ENCODE assay signal across 8 cellular contexts in genomic region chr2:96207073-96207777, GRCh38. TPM values are rescaled to one million over a fixed set of nuclear protein-coding genes. Genes with fewer than 3 reads are reported as not detected.
DNase-seq lines count a peak whose midpoint lies in the region; ATAC-seq and TF ChIP-seq lines count a peak whose summit lies in the region.

No MANE protein-coding gene starts in this region.

- BruUV-seq in A673 (replicated peaks; lab: Mats Ljungman, UMichigan), result TSS peak; percentile 60

- no peak for TF ChIP-seq CTCF in A673 (conservative IDR thresholded peaks at IDR 0.05; ENCODE audit: low read depth, low read length)
- no peak for TF ChIP-seq CTCF in cardiac fibroblast (IDR thresholded peaks at IDR 0.05; ENCODE audit: low read depth, low read length)

- ATAC-seq in GM19324 (IDR thresholded peaks at IDR 0.05; ENCODE audit: low FRiP score, unreplicated experiment) (no peak), HG03432 (IDR thresholded peaks at IDR 0.05; ENCODE audit: unreplicated experiment) (no peak), HG02571 (IDR thresholded peaks at IDR 0.05; ENCODE audit: unreplicated experiment) (no peak)

- intact Hi-C loops in A673 (cut with micrococcal nuclease; ENCODE audit: unreplicated experiment), result loop anchor here (5.0 kb wide), 1 partner anchor 60 kb away; the partner anchor contains the start of genes CIAO1 and TMEM127

- H3K9ac ChIP-seq in HUES64 (ENCODE audit: low read depth, low read length), result peak overlapping the region; percentile 94

- DNase-seq in A673 (ENCODE audit: low spot score), result no peak
- DNase-seq in cardiac fibroblast (ENCODE audit: low read depth in 2 of 2), result no peak
- DNase-seq in NCI-H146 (lab: John Stamatoyannopoulos, UW), result no peak

- WGBS in HUES64, result 35% methylated on average over 11 of the region's 11 CpGs

- H3K27me3 ChIP-seq in A673 (replicated peaks; ENCODE audit: insufficient read depth, low read depth, low read length, poor library complexity) (no peaks in the 10 kb centered on the region), HUES64 (ENCODE audit: insufficient read depth, low read length) (no peaks in the 10 kb centered on the region), mononuclear cell (ENCODE audit: insufficient read depth, low read length) (no peaks in the 10 kb centered on the region)

- no peaks in the 10 kb centered on the region for H3K36me3 ChIP-seq in A673 (ENCODE audit: insufficient read depth, low read length, poor library complexity, severe bottlenecking)
- peaks cover 5% of the 10 kb centered on the region; the same call in 1 of the 2 replicates for H3K36me3 ChIP-seq in HUES64 (ENCODE audit: insufficient read depth, low read length)

- H3K27ac ChIP-seq in A673 (ENCODE audit: low read depth, low read length, poor library complexity, severe bottlenecking), result peak overlapping the region; percentile 85
- H3K27ac ChIP-seq in HUES64 (ENCODE audit: low read depth, low read length), result no peak overlapping the region

- CTCF ChIA-PET in A673 (lab: Charles Lee), result interaction anchor here (0.8 kb wide), 1 partner anchor 34 kb away, joined by 10 read pairs; no protein-coding TSS in a partner anchor

- POLR2A ChIA-PET in A673 (lab: Charles Lee; ENCODE audit: low non-redundant PET), result no interaction called here

- H3K4me3 ChIP-seq in A673 (ENCODE audit: low read depth, low read length, poor library complexity, severe bottlenecking) (peak overlapping the region; percentile 80), HUES64 (ENCODE audit: low read length) (peak overlapping the region; percentile 93), cardiac fibroblast (replicated peaks in 1 of 2; ENCODE audit: low read depth in 2 of 2, low read length in 2 of 2) (peak overlapping the region; percentile 88 to 90), mononuclear cell (ENCODE audit: low read length) (peak overlapping the region; percentile 90)

- H3K4me1 ChIP-seq in A673 (ENCODE audit: insufficient read depth, low read length, poor library complexity, severe bottlenecking) (peaks cover 21% of the 10 kb centered on the region), HUES64 (ENCODE audit: insufficient read depth, low read length) (peaks cover 34% of the 10 kb centered on the region), mononuclear cell (ENCODE audit: insufficient read depth, low read length) (peaks cover 67% of the 10 kb centered on the region)

- no peaks in the 10 kb centered on the region for H3K9me3 ChIP-seq in A673 (ENCODE audit: low read depth, low read length, poor library complexity, severe bottlenecking)
- H3K9me3 ChIP-seq in HUES64 (ENCODE audit: insufficient read depth, low read depth, low read length), result no peaks in the 10 kb centered on the region
- no peaks in the 10 kb centered on the region for H3K9me3 ChIP-seq in mononuclear cell (ENCODE audit: low read depth, low read length)

RNA-seq across cellular contexts. Expression of gene STARD7, which starts 1.4 kb away (rescaled TPM):
- total RNA-seq in A673 (2021) (189 and 201 TPM in 2 replicates), mononuclear cell (96.8 TPM)
- 141 TPM for polyA plus RNA-seq in HUES64 (2013, experiment 1 of 2)
- polyA plus RNA-seq in HUES64 (2013, experiment 2 of 2), result 127 TPM

RNA-seq across cellular contexts. Expression of gene TMEM127, which starts 58.6 kb away (rescaled TPM):
- 23.6 and 25.5 TPM in 2 replicates for total RNA-seq in A673 (2021)
- 16.8 TPM for polyA plus RNA-seq in HUES64 (2013, experiment 1 of 2)
- 16.8 TPM for polyA plus RNA-seq in HUES64 (2013, experiment 2 of 2)
- 51.6 TPM for total RNA-seq in mononuclear cell

RNA-seq across cellular contexts. Expression of gene CIAO1, which starts 58.8 kb away (rescaled TPM):
- total RNA-seq in A673 (2021) (76.8 and 79.7 TPM in 2 replicates), mononuclear cell (65.4 TPM)
- polyA plus RNA-seq in HUES64 (2013, experiment 1 of 2), result 50.8 TPM
- polyA plus RNA-seq in HUES64 (2013, experiment 2 of 2), result 46.6 TPM
